In the genomic region with DNA sequence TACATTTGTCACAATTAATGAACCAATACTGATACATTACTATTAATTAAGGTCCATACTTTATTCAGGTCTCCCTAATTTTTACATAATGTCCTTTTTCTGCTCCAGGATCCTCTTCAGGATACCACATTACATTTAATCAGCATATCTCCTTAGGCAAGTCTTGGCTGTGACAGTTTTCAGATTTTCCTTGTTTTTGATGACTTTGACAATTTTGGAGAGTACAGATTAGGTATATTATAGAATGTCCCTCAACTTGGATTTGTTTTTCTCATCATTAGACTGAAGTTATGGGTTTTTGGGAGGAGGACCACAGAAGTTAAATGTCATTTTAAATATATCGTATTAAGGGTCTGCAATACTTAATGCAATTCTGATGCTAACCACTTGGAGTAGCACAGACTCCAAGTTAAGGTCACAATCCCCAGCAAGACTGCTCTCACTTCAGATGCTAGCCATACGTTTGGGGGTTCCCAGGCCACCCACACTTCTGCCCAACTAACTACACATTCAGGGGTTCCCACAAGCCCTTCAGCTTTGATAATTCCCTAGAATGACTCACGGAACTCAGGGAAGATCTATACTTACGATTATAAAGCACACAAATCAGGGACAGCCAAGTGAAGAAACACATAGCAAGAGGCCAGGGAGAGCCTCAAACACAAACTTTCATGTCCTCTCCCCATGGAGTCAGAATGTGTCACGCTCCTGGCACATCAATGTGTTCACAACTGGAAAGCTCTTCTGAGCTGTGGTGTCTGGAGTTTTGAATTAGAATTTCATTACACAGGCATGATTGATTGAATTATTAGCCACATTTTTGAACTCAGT, we compare ENCODE assay signal across 11 cellular contexts. TPM values are rescaled to one million over a fixed set of nuclear protein-coding genes. Genes with fewer than 3 reads are reported as not detected.
A peak's percentile ranks its signal among the peaks of the same experiment; 100 is the strongest.
DNase-seq lines count a peak whose midpoint lies in the region; ATAC-seq and TF ChIP-seq lines count a peak whose summit lies in the region.
"Had no signal": no experiment of that assay in that cellular context is flagged by ENCODE, and none has a peak within 500 bp of the region (broad histone marks: within the 10 kb centered on the region; RNA-seq: fewer than 3 reads in every experiment).

No MANE protein-coding gene starts in this region.

- intact Hi-C loops in Panc1 (cut with micrococcal nuclease; ENCODE audit: unreplicated experiment): no loop called here
- intact Hi-C loops in spleen (cut with DNase I; ENCODE audit: low total_unique reads): no loop called here
- intact Hi-C loops in thyroid gland (cut with DNase I): no loop called here

- no peaks in the 10 kb centered on the region for H3K36me3 ChIP-seq in Panc1 (ENCODE audit: control insufficient read depth, insufficient read depth, low read length)
- H3K36me3 ChIP-seq in spleen: no peaks in the 10 kb centered on the region
- no peaks in the 10 kb centered on the region for H3K36me3 ChIP-seq in thyroid gland

- 50 to 68% (median 63%) methylated on average over 5 of the region's 5 CpGs for WGBS in spleen, 5 donors
- 68 to 70% methylated on average over 5 of the region's 5 CpGs for WGBS in thyroid gland, 2 donors

- no peak for TF ChIP-seq POLR2A in spleen (IDR thresholded peaks at IDR 0.05)
- TF ChIP-seq POLR2A in thyroid gland (IDR thresholded peaks at IDR 0.05): no peak

- in situ Hi-C loops in Panc1 (cut with HindIII; ENCODE audit: low pct_unique_long_range_greater_than_20kb, low sequenced_read_pairs) (no loop called here), GM13976 (cut with MboI; ENCODE audit: low sequenced_read_pairs, unreplicated experiment) (no loop called here)

- peak; percentile 58 for ATAC-seq in GM19467 (IDR thresholded peaks at IDR 0.05; ENCODE audit: unreplicated experiment)
- ATAC-seq in Panc1: no peak

- no peaks in the 10 kb centered on the region for H3K9me3 ChIP-seq in AG04450 (ENCODE audit: control insufficient read depth, insufficient read depth, low read length)
- H3K9me3 ChIP-seq in Panc1 (ENCODE audit: control insufficient read depth, insufficient read depth, low read depth, low read length): no peaks in the 10 kb centered on the region
- no peaks in the 10 kb centered on the region for H3K9me3 ChIP-seq in spleen
- H3K9me3 ChIP-seq in thyroid gland: no peaks in the 10 kb centered on the region

- peak; percentile 54 for TF ChIP-seq CTCF in AG04450 (IDR thresholded peaks at IDR 0.05; ENCODE audit: low read depth, low read length)
- peak; percentile 40 for TF ChIP-seq CTCF in Panc1 (IDR thresholded peaks at IDR 0.05)
- peak in 5 of 11 experiments; percentile 7 to 35 (median 15) for TF ChIP-seq CTCF in spleen (IDR thresholded peaks at IDR 0.05 in 8 of 11, conservative IDR thresholded peaks at IDR 0.05 in 3 of 11)
- TF ChIP-seq CTCF in GM13976 (IDR thresholded peaks at IDR 0.05; ENCODE audit: borderline replicate concordance, control extremely low read depth, extremely low read depth, insufficient read depth, missing control alignments): no peak
- no peak for TF ChIP-seq CTCF in thyroid gland (IDR thresholded peaks at IDR 0.05)

- H3K27ac ChIP-seq in AG04450 (ENCODE audit: low read depth, low read length) (no peak overlapping the region), Panc1 (ENCODE audit: low read length) (no peak overlapping the region), spleen (no peak overlapping the region), thyroid gland (no peak overlapping the region)

- H3K4me3 ChIP-seq in AG04450 (ENCODE audit: low read depth, low read length) (no peak overlapping the region), Panc1 (ENCODE audit: low read depth in 2 of 2, low read length in 2 of 2) (no peak overlapping the region), spleen (no peak overlapping the region), thyroid gland (replicated peaks in 1 of 3) (no peak overlapping the region)
- H3K4me3 ChIP-seq: lung had no signal

- CTCF ChIA-PET in AG04450 (lab: Charles Lee) (interaction anchor here (1.6 kb wide), 1 partner anchor 21 kb away, joined by 4 read pairs; no protein-coding TSS in a partner anchor), Panc1 (lab: Charles Lee) (no interaction called here)

- no TSS peak for BruUV-seq in Panc1 (replicated peaks; lab: Mats Ljungman, UMichigan)

- H3K4me1 ChIP-seq in Panc1 (ENCODE audit: control insufficient read depth, insufficient read depth, low read length) (no peaks in the 10 kb centered on the region), spleen (no peaks in the 10 kb centered on the region), thyroid gland (no peaks in the 10 kb centered on the region)

- POLR2A ChIA-PET in AG04450 (lab: Yijun Ruan, JAX) (no interaction called here), Panc1 (lab: Charles Lee) (no interaction called here)

- H3K27me3 ChIP-seq in AG04450 (ENCODE audit: control insufficient read depth, insufficient read depth, low read length) (no peaks in the 10 kb centered on the region), Panc1 (ENCODE audit: control insufficient read depth, insufficient read depth, low read length) (no peaks in the 10 kb centered on the region), spleen (replicated peaks in 1 of 7) (no peaks in the 10 kb centered on the region), thyroid gland (no peaks in the 10 kb centered on the region)

- no peak for DNase-seq in AG04450 (ENCODE audit: low read depth, low spot score)
- DNase-seq in Panc1 (ENCODE audit: low read depth, low spot score): no peak
- DNase-seq in glomerular visceral epithelial cell (ENCODE audit: extremely low spot score): peak; percentile 5
- DNase-seq in spleen: no peak
- no peak for DNase-seq in GM13976 (ENCODE audit: low spot score)
- DNase-seq in thyroid gland: no peak
- no peak for DNase-seq in activated CD4-positive, alpha-beta T cell treated with anti-CD3 and anti-CD28 coated beads for 4 hours
- DNase-seq: activated B cell treated with CpG ODN at 0.5 μM for 24 hours, H7 had no signal

RNA-seq across cellular contexts. Expression of a gene that starts 17.0 kb away (rescaled TPM):
- polyA plus RNA-seq in AG04450 (2011; rRNA removed) (7.3 and 9.3 TPM in 2 replicates), spleen (1 to 10 TPM; 4.1 to 5.5 (median 4.9) TPM)
- polyA minus RNA-seq in AG04450 (2011; rRNA and poly(A)+ RNA removed): 4.3 and 8.8 TPM in 2 replicates
- total RNA-seq in Panc1 (2021; ENCODE audit: unreplicated experiment) (5.7 TPM), spleen (10 to 100 TPM; 12.3 to 28.2 (median 18.0) TPM), thyroid gland (10 to 100 TPM; 12.0 to 27.1 (median 14.2) TPM)
- 3.0 TPM for polyA plus RNA-seq in Panc1 (2012; ENCODE audit: insufficient read length)

RNA-seq across cellular contexts. Expression of a gene that starts 56.3 kb away (rescaled TPM):
- polyA plus RNA-seq in AG04450 (2011; rRNA removed) (not detected in 2 replicates), spleen (not detected)
- polyA minus RNA-seq in AG04450 (2011; rRNA and poly(A)+ RNA removed): not detected in 2 replicates
- total RNA-seq in Panc1 (2021; ENCODE audit: unreplicated experiment) (not detected), spleen (not detected), thyroid gland (not detected)
- not detected for polyA plus RNA-seq in Panc1 (2012; ENCODE audit: insufficient read length)
- total RNA-seq: activated B cell treated with CpG ODN at 0.5 μM for 24 hours, H7, lung had no signal
- polyA plus RNA-seq: lung had no signal

Comparison
In these comparisons a context has a peak if more than half of its experiments do, and no peak if none do; other contexts are left out.
1. CTCF ChIP-seq: peak in AG04450 (single experiment) and Panc1 (single experiment); none in GM13976 (single experiment) and thyroid gland (0 of 6).